1 cellular context compared by ENCODE assay signal in the genomic region with DNA sequence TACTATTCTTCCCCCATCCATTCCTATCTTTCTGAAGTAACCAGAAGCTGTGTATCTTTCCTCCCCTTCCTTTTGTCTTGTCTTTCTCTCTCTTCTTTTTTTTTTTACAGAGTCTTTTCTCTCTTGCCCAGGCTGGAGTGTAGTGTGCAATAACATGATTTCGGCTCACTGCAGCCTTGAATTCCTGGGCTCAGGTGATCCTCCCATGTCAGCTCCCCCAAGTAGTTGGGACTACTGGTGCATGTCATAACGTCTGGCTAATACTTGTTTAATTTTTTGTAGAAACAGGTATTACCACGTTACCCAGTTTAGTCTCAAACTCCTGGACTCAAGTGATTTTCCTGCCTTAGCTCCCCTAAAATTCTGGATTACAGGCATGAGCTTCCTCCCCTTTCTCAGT.
TF ChIP-seq lines count a peak whose summit lies in the region.

No MANE protein-coding gene starts in this region.

TF ChIP-seq in K562, 482 proteins besides CTCF, POLR2A, EP300 and RAD21 (continued from another document):
- TF ChIP-seq AFF4 (CRISPR knock-in tag; IDR thresholded peaks at IDR 0.05), result no peak
- 0 out of 2 replicates have a peak, but pooled peaks have one; percentile 32 for TF ChIP-seq ATF1 (CRISPR knock-in tag; IDR thresholded peaks at IDR 0.05)
- TF ChIP-seq ATF1 (tag; IDR thresholded peaks at IDR 0.05), result no peak
- no peak for TF ChIP-seq SRF (CRISPR knock-in tag; IDR thresholded peaks at IDR 0.05)
- peak; percentile 64; the same call in 1 of the 2 replicates for TF ChIP-seq PRMT5 (CRISPR knock-in tag; IDR thresholded peaks at IDR 0.05)
- no peak for TF ChIP-seq CBX8 (IDR thresholded peaks at IDR 0.05; ENCODE audit: borderline replicate concordance, extremely low read depth, low read depth, low read length, poor library complexity, severe bottlenecking)
